In genomic region chr6:89067796-89068195, GRCh38 we compare ENCODE assay signal across 30 cellular contexts. TPM values are rescaled to one million over a fixed set of nuclear protein-coding genes. Genes with fewer than 3 reads are reported as not detected.
DNase-seq lines count a peak whose midpoint lies in the region; ATAC-seq and TF ChIP-seq lines count a peak whose summit lies in the region.
"Had no signal": no experiment of that assay in that cellular context is flagged by ENCODE, and none has a peak within 500 bp of the region (broad histone marks: within the 10 kb centered on the region; RNA-seq: fewer than 3 reads in every experiment).

No MANE protein-coding gene starts in this region.

- H3K27me3 Mint-ChIP-seq in activated T-helper 2 cell treated with anti-CD3 and anti-CD28 coated beads, Interferon-gamma antibody, Interleukin-2, Interleukin-4, amounts not matched to agents 10 μg/mL and 5 μg/mL and 100 μg/mL, durations not matched to agents 14 hours and 24 hours and 36 hours (ENCODE audit: low read depth), result peaks cover 14% of the 10 kb centered on the region

- no peaks in the 10 kb centered on the region for H3K4me1 Mint-ChIP-seq in activated T-helper 2 cell treated with anti-CD3 and anti-CD28 coated beads, Interferon-gamma antibody, Interleukin-2, Interleukin-4, amounts not matched to agents 10 μg/mL and 5 μg/mL and 100 μg/mL, durations not matched to agents 14 hours and 24 hours and 36 hours (ENCODE audit: low read depth)

- no peaks in the 10 kb centered on the region for H3K36me3 Mint-ChIP-seq in activated T-helper 2 cell treated with anti-CD3 and anti-CD28 coated beads, Interferon-gamma antibody, Interleukin-2, Interleukin-4, amounts not matched to agents 10 μg/mL and 5 μg/mL and 100 μg/mL, durations not matched to agents 14 hours and 24 hours and 36 hours (ENCODE audit: low read depth)
- H3K36me3 Mint-ChIP-seq: activated CD4-positive, alpha-beta memory T cell treated with anti-CD3 and anti-CD28 coated beads for 36 hours; mesothelial cell of epicardium; naive B cell had no signal

- no peak for TF ChIP-seq CTCF in VCaP (conservative IDR thresholded peaks at IDR 0.05)

- ATAC-seq in left lobe of liver (peak; percentile 64), HG02763 (IDR thresholded peaks at IDR 0.05; ENCODE audit: unreplicated experiment) (no peak)
- ATAC-seq: activated naive CD4-positive, alpha-beta T cell treated with anti-CD3 and anti-CD28 coated beads, Interleukin-2, amount 50 U/mL, for 72 hours; GM12878 had no signal

- no peaks in the 10 kb centered on the region for H3K9me3 Mint-ChIP-seq in activated T-helper 2 cell treated with anti-CD3 and anti-CD28 coated beads, Interferon-gamma antibody, Interleukin-2, Interleukin-4, amounts not matched to agents 10 μg/mL and 5 μg/mL and 100 μg/mL, durations not matched to agents 14 hours and 24 hours and 36 hours
- H3K9me3 Mint-ChIP-seq: activated CD4-positive, alpha-beta memory T cell treated with anti-CD3 and anti-CD28 coated beads for 36 hours; activated naive CD4-positive, alpha-beta T cell treated with anti-CD3 and anti-CD28 coated beads, Interleukin-2, amount 50 U/mL, for 72 hours; mesothelial cell of epicardium had no signal

- DNase-seq in ELR (ENCODE audit: low read depth) (peak; percentile 60), LHCN-M2 (ENCODE audit: low read depth) (peak; percentile 5), left lobe of liver (ENCODE audit: low spot score) (no peak), HUDEP-2 (lab: John Stamatoyannopoulos, UW; ENCODE audit: unreplicated experiment in 76 of 76) (no peak)
- DNase-seq in activated T-helper 2 cell treated with anti-CD3 and anti-CD28 coated beads, Interferon-gamma antibody, Interleukin-2, Interleukin-4, amounts not matched to agents 10 μg/mL and 5 μg/mL and 100 μg/mL, durations not matched to agents 14 hours and 24 hours and 36 hours (ENCODE audit: low spot score), result no peak
- DNase-seq: activated CD4-positive, alpha-beta memory T cell treated with anti-CD3 and anti-CD28 coated beads for 36 hours; activated CD4-positive, alpha-beta T cell treated with anti-CD3 and anti-CD28 coated beads for 1 hour; activated CD8-positive, alpha-beta memory T cell treated with anti-CD3 and anti-CD28 coated beads, Interleukin-2, amount 50 U/mL, for 48 hours; amygdala; effector CD4-positive, alpha-beta T cell; glutamatergic neuron; H7; left ventricle myocardium inferior; naive B cell; NCI-H1092 treated with DMSO at 0.1 percent for 48 hours; NCI-H1694 treated with DMSO at 0.1 percent for 48 hours; NCI-H82; RPMI8226; sigmoid colon; stimulated activated CD4-positive, alpha-beta T cell treated with anti-CD3 and anti-CD28 coated beads, Interleukin-4, amount 100 ng/mL, for 1 hour; stomach had no signal

- intact Hi-C loops in activated T-helper 2 cell treated with anti-CD3 and anti-CD28 coated beads, Interferon-gamma antibody, Interleukin-2, Interleukin-4, amounts not matched to agents 10 μg/mL and 5 μg/mL and 100 μg/mL, durations not matched to agents 14 hours and 24 hours and 36 hours (cut with micrococcal nuclease), result no loop called here

- H3K27ac Mint-ChIP-seq in activated T-helper 2 cell treated with anti-CD3 and anti-CD28 coated beads, Interferon-gamma antibody, Interleukin-2, Interleukin-4, amounts not matched to agents 10 μg/mL and 5 μg/mL and 100 μg/mL, durations not matched to agents 14 hours and 24 hours and 36 hours, result no peak overlapping the region
- H3K27ac Mint-ChIP-seq: activated CD4-positive, alpha-beta memory T cell treated with anti-CD3 and anti-CD28 coated beads for 36 hours; activated naive CD4-positive, alpha-beta T cell treated with anti-CD3 and anti-CD28 coated beads, Interleukin-2, amount 50 U/mL, for 72 hours; mesothelial cell of epicardium had no signal

- H3K4me3 Mint-ChIP-seq in activated T-helper 2 cell treated with anti-CD3 and anti-CD28 coated beads, Interferon-gamma antibody, Interleukin-2, Interleukin-4, amounts not matched to agents 10 μg/mL and 5 μg/mL and 100 μg/mL, durations not matched to agents 14 hours and 24 hours and 36 hours (ENCODE audit: low read depth), result no peak overlapping the region
- H3K4me3 Mint-ChIP-seq: activated CD4-positive, alpha-beta memory T cell treated with anti-CD3 and anti-CD28 coated beads for 36 hours; mesothelial cell of epicardium; naive B cell had no signal

- H3K27ac ChIP-seq in VCaP, result peak overlapping the region; percentile 54
- H3K27ac ChIP-seq: left ventricle myocardium inferior, prostate gland, sigmoid colon, SK-N-MC, stomach had no signal

RNA-seq across cellular contexts. Expression of gene PNRC1, which starts 12.8 kb away (rescaled TPM):
- 28.7 and 35.6 TPM in 2 replicates for total RNA-seq in LHCN-M2 (2014; rRNA removed)
- 23.4 TPM for polyA plus RNA-seq in LHCN-M2 (2012)
- 58.2 TPM for total RNA-seq in left lobe of liver
- 60.7 and 66.0 TPM in 2 replicates for total RNA-seq in activated T-helper 2 cell treated with anti-CD3 and anti-CD28 coated beads, Interferon-gamma antibody, Interleukin-2, Interleukin-4, amounts not matched to agents 10 μg/mL and 5 μg/mL and 100 μg/mL, durations not matched to agents 14 hours and 24 hours and 36 hours

RNA-seq across cellular contexts. Expression of gene SRSF12, which starts 50.1 kb away (rescaled TPM):
- total RNA-seq in LHCN-M2 (2014; rRNA removed) (not detected in 2 replicates), left lobe of liver (0.10 TPM)
- 0.04 TPM for polyA plus RNA-seq in LHCN-M2 (2012)
- 0.07 and 0.09 TPM in 2 replicates for total RNA-seq in activated T-helper 2 cell treated with anti-CD3 and anti-CD28 coated beads, Interferon-gamma antibody, Interleukin-2, Interleukin-4, amounts not matched to agents 10 μg/mL and 5 μg/mL and 100 μg/mL, durations not matched to agents 14 hours and 24 hours and 36 hours
- total RNA-seq: GM12878; left ventricle myocardium inferior; T-helper 2 cell treated with Interferon-gamma antibody and Interleukin-4, amounts not matched to agents 100 ng/mL and 5 ng/mL, for 36 hours had no signal
- polyA plus RNA-seq: BJ had no signal

Comparison
In these comparisons a context has a peak if more than half of its experiments do, and no peak if none do; other contexts are left out.
1. DNase-seq: peak in ELR (single experiment) and LHCN-M2 (single experiment); none in left lobe of liver (single experiment), HUDEP-2 (0 of 76) and activated T-helper 2 cell treated with anti-CD3 and anti-CD28 coated beads, Interferon-gamma antibody, Interleukin-2, Interleukin-4, amounts not matched to agents 10 μg/mL and 5 μg/mL and 100 μg/mL, durations not matched to agents 14 hours and 24 hours and 36 hours (single experiment).